Comparison of ENCODE assay signal across 8 cellular contexts in the genomic region with DNA sequence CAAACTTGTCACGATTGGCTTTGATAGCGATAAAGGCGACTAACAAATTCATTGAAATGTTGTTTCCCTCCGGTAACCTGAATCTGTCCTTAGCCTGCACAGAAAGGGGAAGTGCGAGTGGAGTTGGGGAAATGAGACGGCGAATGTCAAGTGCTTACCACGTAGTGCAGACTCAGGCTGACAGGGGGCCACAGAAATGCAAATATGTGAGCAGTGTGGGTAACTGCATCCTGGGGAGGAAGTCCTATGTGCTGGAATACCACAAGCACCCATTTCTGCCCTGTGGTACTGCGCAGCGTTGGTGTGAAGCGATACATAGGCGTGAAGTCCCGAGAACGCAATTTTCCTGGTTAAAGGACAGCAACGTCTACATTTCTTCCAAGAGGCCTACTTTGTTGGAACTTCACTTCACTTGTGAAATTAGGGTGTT. TPM values are rescaled to one million over a fixed set of nuclear protein-coding genes. Genes with fewer than 3 reads are reported as not detected.
DNase-seq lines count a peak whose midpoint lies in the region; ATAC-seq and TF ChIP-seq lines count a peak whose summit lies in the region.

No MANE protein-coding gene starts in this region.

- CTCF ChIA-PET in PC-9 (lab: Charles Lee): no interaction called here

- H3K4me3 ChIP-seq in PC-9 (peak overlapping the region; percentile 99), fibroblast of pulmonary artery (replicated peaks; ENCODE audit: low read depth, low read length) (peak overlapping the region; percentile 74)

- peaks cover 49% of the 10 kb centered on the region for H3K4me1 Mint-ChIP-seq in activated T-helper 1 cell treated with anti-CD3 and anti-CD28 coated beads, Interleukin-12 subunit alpha, Interleukin-12 subunit beta, Interleukin-2, Interleukin-4 antibody, amounts not matched to agents 30 ng/mL and 10 ng/mL and 1 ng/mL, durations not matched to agents 14 hours and 24 hours and 36 hours (ENCODE audit: low read depth)
- peaks cover 23% of the 10 kb centered on the region for H3K4me1 Mint-ChIP-seq in nephron

- TF ChIP-seq CTCF in PC-9 (conservative IDR thresholded peaks at IDR 0.05): no peak
- no peak for TF ChIP-seq CTCF in fibroblast of pulmonary artery (IDR thresholded peaks at IDR 0.05; ENCODE audit: low read length, missing control alignments)
- no peak for TF ChIP-seq CTCF in nephron (IDR thresholded peaks at IDR 0.05; ENCODE audit: unreplicated experiment in 3 of 3)

- ATAC-seq in GM18867 (IDR thresholded peaks at IDR 0.05; ENCODE audit: unreplicated experiment) (peak; percentile 63), HG03097 (IDR thresholded peaks at IDR 0.05; ENCODE audit: low FRiP score, unreplicated experiment) (peak; percentile 51)

- POLR2A ChIA-PET in PC-9 (lab: Charles Lee; ENCODE audit: unreplicated experiment): interaction anchor here (0.6 to 0.7 kb wide), 2 partner anchors 172 to 186 kb away, joined by 4 to 5 read pairs; partner anchors contain the start of gene PISD

- peak overlapping the region; percentile 90 for H3K4me3 Mint-ChIP-seq in activated T-helper 1 cell treated with anti-CD3 and anti-CD28 coated beads, Interleukin-12 subunit alpha, Interleukin-12 subunit beta, Interleukin-2, Interleukin-4 antibody, amounts not matched to agents 30 ng/mL and 10 ng/mL and 1 ng/mL, durations not matched to agents 14 hours and 24 hours and 36 hours
- peak overlapping the region; percentile 96 to 99 (median 98) for H3K4me3 Mint-ChIP-seq in nephron

- H3K27ac Mint-ChIP-seq in activated T-helper 1 cell treated with anti-CD3 and anti-CD28 coated beads, Interleukin-12 subunit alpha, Interleukin-12 subunit beta, Interleukin-2, Interleukin-4 antibody, amounts not matched to agents 30 ng/mL and 10 ng/mL and 1 ng/mL, durations not matched to agents 14 hours and 24 hours and 36 hours: peak overlapping the region; percentile 99
- H3K27ac Mint-ChIP-seq in nephron: peak overlapping the region; percentile 98 to 100 (median 99)

- H3K4me1 ChIP-seq in PC-9 (replicated peaks; ENCODE audit: insufficient read depth): peaks cover 20% of the 10 kb centered on the region

- peaks cover 29% of the 10 kb centered on the region for H3F3A ChIP-seq in PC-9 (ENCODE audit: insufficient read depth, low read depth)

- no peaks in the 10 kb centered on the region for H3K27me3 ChIP-seq in PC-9 (ENCODE audit: insufficient read depth, low read depth)

- peaks cover 27% of the 10 kb centered on the region for H3K36me3 Mint-ChIP-seq in activated T-helper 1 cell treated with anti-CD3 and anti-CD28 coated beads, Interleukin-12 subunit alpha, Interleukin-12 subunit beta, Interleukin-2, Interleukin-4 antibody, amounts not matched to agents 30 ng/mL and 10 ng/mL and 1 ng/mL, durations not matched to agents 14 hours and 24 hours and 36 hours (ENCODE audit: low read depth)
- H3K36me3 Mint-ChIP-seq in nephron (ENCODE audit: low read depth): peaks cover 14% of the 10 kb centered on the region

- peak overlapping the region; percentile 83 for H3K27ac ChIP-seq in PC-9

- H2AFZ ChIP-seq in PC-9: peak overlapping the region; percentile 100

- no peaks in the 10 kb centered on the region for H3K27me3 Mint-ChIP-seq in activated T-helper 1 cell treated with anti-CD3 and anti-CD28 coated beads, Interleukin-12 subunit alpha, Interleukin-12 subunit beta, Interleukin-2, Interleukin-4 antibody, amounts not matched to agents 30 ng/mL and 10 ng/mL and 1 ng/mL, durations not matched to agents 14 hours and 24 hours and 36 hours (ENCODE audit: insufficient read depth)
- no peaks in the 10 kb centered on the region for H3K27me3 Mint-ChIP-seq in nephron (ENCODE audit: low read depth)

- H3K9me2 ChIP-seq in PC-9 (ENCODE audit: insufficient read depth): no peaks in the 10 kb centered on the region

- H4K20me1 ChIP-seq in PC-9 (ENCODE audit: insufficient read depth): no peaks in the 10 kb centered on the region; the same call in 1 of the 2 replicates

- BruUV-seq in PC-9 (replicated peaks; lab: Mats Ljungman, UMichigan): TSS peak; percentile 72

- peak; percentile 91 to 97 for DNase-seq in AML-193 (lab: John Stamatoyannopoulos, UW)
- DNase-seq in PC-9: peak; percentile 34 to 66
- peak; percentile 55 for DNase-seq in activated T-helper 1 cell treated with anti-CD3 and anti-CD28 coated beads, Interleukin-12 subunit alpha, Interleukin-12 subunit beta, Interleukin-2, Interleukin-4 antibody, amounts not matched to agents 30 ng/mL and 10 ng/mL and 1 ng/mL, durations not matched to agents 14 hours and 24 hours and 36 hours (ENCODE audit: low spot score)
- DNase-seq in fibroblast of pulmonary artery (ENCODE audit: low read depth): peak; percentile 71
- DNase-seq in superior temporal gyrus (ENCODE audit: extremely low spot score): peak; percentile 69

- H3K79me2 ChIP-seq in PC-9 (ENCODE audit: low read depth): peaks cover 48% of the 10 kb centered on the region

- no peaks in the 10 kb centered on the region for H3K9me3 ChIP-seq in PC-9 (ENCODE audit: insufficient read depth, low read depth)

- 0 out of 2 replicates have a peak, but pooled peaks cover under 1% of the 10 kb centered on the region for H3K36me3 ChIP-seq in PC-9 (ENCODE audit: low read depth)

- H3K9me3 Mint-ChIP-seq in activated T-helper 1 cell treated with anti-CD3 and anti-CD28 coated beads, Interleukin-12 subunit alpha, Interleukin-12 subunit beta, Interleukin-2, Interleukin-4 antibody, amounts not matched to agents 30 ng/mL and 10 ng/mL and 1 ng/mL, durations not matched to agents 14 hours and 24 hours and 36 hours: no peaks in the 10 kb centered on the region
- H3K9me3 Mint-ChIP-seq in nephron: no peaks in the 10 kb centered on the region

- H3K4me2 ChIP-seq in PC-9: peak overlapping the region; percentile 92

- intact Hi-C loops in PC-9 (cut with micrococcal nuclease; ENCODE audit: unreplicated experiment): no loop called here
- intact Hi-C loops in activated T-helper 1 cell treated with anti-CD3 and anti-CD28 coated beads, Interleukin-12 subunit alpha, Interleukin-12 subunit beta, Interleukin-2, Interleukin-4 antibody, amounts not matched to agents 30 ng/mL and 10 ng/mL and 1 ng/mL, durations not matched to agents 14 hours and 24 hours and 36 hours (cut with micrococcal nuclease): loop anchor here (1.0 kb wide), 2 partner anchors 47 to 91 kb away; partner anchors contain the start of gene DRG1

RNA-seq across cellular contexts. Expression of gene EIF4ENIF1, which starts 0.9 kb away (rescaled TPM):
- 15.3 and 21.8 TPM in 2 replicates for total RNA-seq in PC-9 (2021)
- 101 and 105 TPM in 2 replicates for total RNA-seq in activated T-helper 1 cell treated with anti-CD3 and anti-CD28 coated beads, Interleukin-12 subunit alpha, Interleukin-12 subunit beta, Interleukin-2, Interleukin-4 antibody, amounts not matched to agents 30 ng/mL and 10 ng/mL and 1 ng/mL, durations not matched to agents 14 hours and 24 hours and 36 hours

RNA-seq across cellular contexts. Expression of gene SFI1, which starts 5.8 kb away (rescaled TPM):
- 57.9 and 58.7 TPM in 2 replicates for total RNA-seq in PC-9 (2021)
- 406 and 416 TPM in 2 replicates for total RNA-seq in activated T-helper 1 cell treated with anti-CD3 and anti-CD28 coated beads, Interleukin-12 subunit alpha, Interleukin-12 subunit beta, Interleukin-2, Interleukin-4 antibody, amounts not matched to agents 30 ng/mL and 10 ng/mL and 1 ng/mL, durations not matched to agents 14 hours and 24 hours and 36 hours

Comparison
In these comparisons a context has a peak if more than half of its experiments do, and no peak if none do; other contexts are left out.
1. Peak in every context shown above with its lines: DNase-seq, ATAC-seq, H3K4me3 ChIP-seq and H3K27ac ChIP-seq.